25 cellular contexts compared by ENCODE assay signal in the genomic region with DNA sequence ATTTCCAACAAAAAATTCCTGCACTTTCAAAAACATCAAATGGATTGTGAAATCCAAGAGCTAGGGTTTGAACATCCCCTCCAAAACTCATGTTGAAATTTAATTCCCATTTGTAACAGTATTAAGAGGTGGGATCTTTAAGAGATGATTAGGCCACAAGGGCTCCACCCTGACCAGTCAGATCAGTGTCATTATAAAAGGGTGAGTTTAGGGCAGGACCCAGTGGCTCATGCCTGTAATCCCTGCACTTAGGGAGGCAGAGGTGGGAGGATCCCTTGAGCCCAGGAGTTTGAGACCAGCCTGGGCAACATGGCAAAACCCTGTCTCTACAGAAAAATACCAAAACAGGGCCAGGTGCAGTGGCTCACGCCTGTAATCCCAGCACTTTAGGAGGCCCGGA. TPM values are rescaled to one million over a fixed set of nuclear protein-coding genes. Genes with fewer than 3 reads are reported as not detected.
DNase-seq lines count a peak whose midpoint lies in the region; ATAC-seq and TF ChIP-seq lines count a peak whose summit lies in the region.
"Had no signal": no experiment of that assay in that cellular context is flagged by ENCODE, and none has a peak within 500 bp of the region (broad histone marks: within the 10 kb centered on the region; RNA-seq: fewer than 3 reads in every experiment).

No MANE protein-coding gene starts in this region.

- H3K27ac ChIP-seq in WERI-Rb-1 (peak overlapping the region; percentile 7; the same call in 1 of the 2 replicates), gastroesophageal sphincter (no peak overlapping the region), esophagus muscularis mucosa (replicated peaks in 1 of 4) (no peak overlapping the region)
- H3K27ac ChIP-seq: 22Rv1, BLaER1 had no signal

- DNase-seq in NCI-H82 (lab: John Stamatoyannopoulos, UW) (peak; percentile 71), NCI-H82 treated with DMSO at 0.1 percent for 48 hours (lab: John Stamatoyannopoulos, UW; ENCODE audit: unreplicated experiment) (no peak), WERI-Rb-1 (peak; percentile 58), stromal cell of bone marrow (ENCODE audit: low read depth) (peak; percentile 13), H4 (ENCODE audit: low spot score) (no peak), ureter (ENCODE audit: low spot score) (no peak), esophagus muscularis mucosa (ENCODE audit: extremely low spot score) (no peak)
- DNase-seq: ACHN; Caco-2; CD4-positive, alpha-beta memory T cell; DMS 273 treated with DMSO at 0.1 percent for 48 hours; DMS79 treated with DMSO at 0.1 percent for 48 hours; GOT3; Kasumi-1; MM.1S; NCI-H1092; NCI-H1436; NCI-H187 treated with DMSO at 0.1 percent for 48 hours; NCI-H2227 treated with DMSO at 0.1 percent for 48 hours; NCI-H510A; NK-92 treated with Interleukin-12 subunit alpha and Interleukin-12 subunit beta, amount 100 ng/mL, for 24 hours had no signal

- no peak for TF ChIP-seq POLR2A in gastroesophageal sphincter (IDR thresholded peaks at IDR 0.05)
- no peak for TF ChIP-seq POLR2A in esophagus muscularis mucosa (IDR thresholded peaks at IDR 0.05; ENCODE audit: low read depth)

- H3K36me3 ChIP-seq in WERI-Rb-1 (peaks cover 27% of the 10 kb centered on the region), gastroesophageal sphincter (peaks cover 2 to 26% of the 10 kb centered on the region in 2 donors), esophagus muscularis mucosa (peaks cover 4 to 30% (median 10%) of the 10 kb centered on the region in 4 donors)

- no peak for TF ChIP-seq EP300 in gastroesophageal sphincter (IDR thresholded peaks at IDR 0.05)
- TF ChIP-seq EP300 in esophagus muscularis mucosa (IDR thresholded peaks at IDR 0.05), result no peak

- H3K4me1 ChIP-seq in gastroesophageal sphincter (peaks cover 0 to 7% (median 0%) of the 10 kb centered on the region in 3 donors), esophagus muscularis mucosa (peaks cover 0 to 22% (median 11%) of the 10 kb centered on the region in 4 donors)
- H3K4me1 ChIP-seq: BLaER1, Caco-2 had no signal

- intact Hi-C loops in esophagus muscularis mucosa (cut with DNase I), result no loop called here

- H3K27me3 ChIP-seq in WERI-Rb-1 (ENCODE audit: insufficient read depth, low read depth, severe bottlenecking) (no peaks in the 10 kb centered on the region), gastroesophageal sphincter (no peaks in the 10 kb centered on the region), esophagus muscularis mucosa (no peaks in the 10 kb centered on the region)
- H3K27me3 ChIP-seq: BLaER1 had no signal

- H3K4me3 ChIP-seq in WERI-Rb-1 (ENCODE audit: low read depth, low read length), result no peak overlapping the region
- no peak overlapping the region for H3K4me3 ChIP-seq in gastroesophageal sphincter
- no peak overlapping the region for H3K4me3 ChIP-seq in esophagus muscularis mucosa
- H3K4me3 ChIP-seq: BLaER1 had no signal

- 100% methylated on average over 1 of the region's 2 CpGs; no CpG with 5 or more reads in 1 of the 2 donors for WGBS in gastroesophageal sphincter (ENCODE audit: low coverage in 1 of 2), 2 donors
- WGBS in esophagus muscularis mucosa, result 100% methylated on average over 1 of the region's 2 CpGs

- H3K9me3 ChIP-seq in WERI-Rb-1 (ENCODE audit: severe bottlenecking) (no peaks in the 10 kb centered on the region), gastroesophageal sphincter (no peaks in the 10 kb centered on the region), esophagus muscularis mucosa (no peaks in the 10 kb centered on the region)
- H3K9me3 ChIP-seq: BLaER1, Caco-2 had no signal

- peak; percentile 80 for ATAC-seq in gastroesophageal sphincter
- ATAC-seq: SK-N-SH treated with all-trans-retinoic acid at 6 μM for 48 hours had no signal

- TF ChIP-seq CTCF in WERI-Rb-1 (IDR thresholded peaks at IDR 0.05; ENCODE audit: low read depth, low read length) (no peak), gastroesophageal sphincter (IDR thresholded peaks at IDR 0.05) (no peak), esophagus muscularis mucosa (IDR thresholded peaks at IDR 0.05) (no peak)

RNA-seq across cellular contexts. Expression of gene GTF3C2, which starts 8.9 kb away (rescaled TPM):
- 10 to 100 TPM; 26.2 to 68.5 (median 32.0) TPM for total RNA-seq in gastroesophageal sphincter
- total RNA-seq in H4 (2014; rRNA removed; shearing (Covaris generic)), result 24.5 and 29.9 TPM in 2 replicates
- total RNA-seq in ureter, result 109 TPM
- 10 to 100 TPM; 27.5 to 44.3 (median 31.6) TPM for total RNA-seq in esophagus muscularis mucosa

RNA-seq across cellular contexts. Expression of gene EIF2B4, which starts 22.5 kb away (rescaled TPM):
- 10 to 100 TPM; 40.8 to 54.9 (median 48.8) TPM for total RNA-seq in gastroesophageal sphincter
- total RNA-seq in H4 (2014; rRNA removed; shearing (Covaris generic)), result 15.0 and 23.8 TPM in 2 replicates
- total RNA-seq in ureter, result 37.8 TPM
- 10 to 100 TPM; 39.0 to 50.1 (median 44.9) TPM for total RNA-seq in esophagus muscularis mucosa

RNA-seq across cellular contexts. Expression of gene SNX17, which starts 22.8 kb away (rescaled TPM):
- 100 to 1,000 TPM; 104 to 130 (median 118) TPM for total RNA-seq in gastroesophageal sphincter
- total RNA-seq in H4 (2014; rRNA removed; shearing (Covaris generic)), result 79.6 and 84.6 TPM in 2 replicates
- total RNA-seq in ureter, result 102 TPM
- total RNA-seq in esophagus muscularis mucosa, result 100 to 1,000 TPM in 3 of 4 donors, 10 to 100 TPM in 1; 84.7 to 151 (median 124) TPM

RNA-seq across cellular contexts. Expression of gene MPV17, which starts 24.7 kb away (rescaled TPM):
- total RNA-seq in gastroesophageal sphincter (10 to 100 TPM; 57.9 to 93.4 (median 66.4) TPM), ureter (77.1 TPM), esophagus muscularis mucosa (10 to 100 TPM; 46.7 to 70.2 (median 60.6) TPM)
- 52.9 and 61.7 TPM in 2 replicates for total RNA-seq in H4 (2014; rRNA removed; shearing (Covaris generic))

RNA-seq across cellular contexts. Expression of gene ZNF513, which starts 32.9 kb away (rescaled TPM):
- total RNA-seq in gastroesophageal sphincter, result 10 to 100 TPM in 2 of 4 donors, 1 to 10 TPM in 2; 6.6 to 16.3 (median 11.0) TPM
- total RNA-seq in H4 (2014; rRNA removed; shearing (Covaris generic)), result 1.4 and 2.8 TPM in 2 replicates
- 39.3 TPM for total RNA-seq in ureter
- 10 to 100 TPM in 3 of 4 donors, 1 to 10 TPM in 1; 8.3 to 14.5 (median 11.4) TPM for total RNA-seq in esophagus muscularis mucosa

Comparison
In these comparisons a context has a peak if more than half of its experiments do, and no peak if none do; other contexts are left out.
1. DNase-seq: peak in NCI-H82 (single experiment), WERI-Rb-1 (single experiment) and stromal cell of bone marrow (single experiment); none in NCI-H82 treated with DMSO at 0.1 percent for 48 hours (single experiment), H4 (single experiment), ureter (single experiment) and esophagus muscularis mucosa (single experiment).